Comparison of ENCODE assay signal across 12 cellular contexts in genomic region chrX:40299028-40299479, GRCh38.
DNase-seq lines count a peak whose midpoint lies in the region; ATAC-seq and TF ChIP-seq lines count a peak whose summit lies in the region.
"Had no signal": no experiment of that assay in that cellular context is flagged by ENCODE, and none has a peak within 500 bp of the region (broad histone marks: within the 10 kb centered on the region; RNA-seq: fewer than 3 reads in every experiment).

No MANE protein-coding gene starts in this region.

- H3K27me3 ChIP-seq in H9 (ENCODE audit: insufficient read depth, low read length) = peaks cover 4% of the 10 kb centered on the region; the same call in 1 of the 2 replicates
- peaks cover 31% of the 10 kb centered on the region for H3K27me3 ChIP-seq in adipocyte (replicated peaks; ENCODE audit: control insufficient read depth, insufficient read depth, low read length)
- peaks cover 2% of the 10 kb centered on the region for H3K27me3 ChIP-seq in kidney epithelial cell (ENCODE audit: control insufficient read depth, insufficient read depth, low read length)
- H3K27me3 ChIP-seq: gastroesophageal sphincter, Peyer's patch had no signal

- H3K4me3 Mint-ChIP-seq in H9 = no peak overlapping the region; a peak in 1 of 5 replicates
- H3K4me3 Mint-ChIP-seq in immature natural killer cell = peak overlapping the region in 1 of 5 donors; percentile 48

- H3K18ac ChIP-seq in H9 (ENCODE audit: insufficient read length, low read depth, low read length) = peak overlapping the region; percentile 58

- H3K56ac ChIP-seq in H9 (ENCODE audit: insufficient read length, low read depth, low read length) = no peak overlapping the region

- H3K23me2 ChIP-seq in H9 (ENCODE audit: insufficient read length, low read depth, low read length, poor library complexity, severe bottlenecking) = no peaks in the 10 kb centered on the region

- H4K20me1 ChIP-seq in H9 (ENCODE audit: control insufficient read depth, insufficient read depth, insufficient read length) = no peaks in the 10 kb centered on the region

- H3K23ac ChIP-seq in H9 (ENCODE audit: insufficient read length, low read depth, low read length) = no peak overlapping the region

- H2AK5ac ChIP-seq in H9 (ENCODE audit: insufficient read length, low read length) = no peak overlapping the region

- no peak overlapping the region for H3K4me2 ChIP-seq in H9 (ENCODE audit: insufficient read depth, insufficient read length, low read length)

- no peak overlapping the region for H3K4ac ChIP-seq in H9 (ENCODE audit: low read depth, low read length)

- no peak overlapping the region for H4K91ac ChIP-seq in H9 (ENCODE audit: insufficient read length, low read depth, low read length)

- no peak overlapping the region for H3K27ac ChIP-seq in H9 (ENCODE audit: insufficient read length, low read depth, low read length)
- H3K27ac ChIP-seq: gastroesophageal sphincter, Peyer's patch, thoracic aorta had no signal

- no peak for ATAC-seq in HG03135 (IDR thresholded peaks at IDR 0.05; ENCODE audit: unreplicated experiment)
- ATAC-seq: gastroesophageal sphincter had no signal

- no peaks in the 10 kb centered on the region for H3K79me1 ChIP-seq in H9 (ENCODE audit: insufficient read depth, low read depth, low read length, poor library complexity, severe bottlenecking)

- H3K27ac Mint-ChIP-seq in H9 (no peak overlapping the region), immature natural killer cell (no peak overlapping the region)

- H2BK15ac ChIP-seq in H9 (ENCODE audit: low read depth, low read length) = no peak overlapping the region

- H3K27me3 Mint-ChIP-seq in H9 (ENCODE audit: low read depth) (peaks cover 14% of the 10 kb centered on the region), immature natural killer cell (ENCODE audit: low read depth in 3 of 3) (peaks cover 0 to 22% (median 2%) of the 10 kb centered on the region in 3 donors)

- peak; percentile 54; the same call in 2 of the 3 replicates for TF ChIP-seq CTCF in H9 (conservative IDR thresholded peaks at IDR 0.05)
- TF ChIP-seq CTCF in kidney epithelial cell (IDR thresholded peaks at IDR 0.05; ENCODE audit: insufficient read depth, low read length, poor library complexity, severe bottlenecking) = peak; percentile 17

- H2BK20ac ChIP-seq in H9 (ENCODE audit: low read depth, low read length, poor library complexity, severe bottlenecking) = no peak overlapping the region

- H2BK5ac ChIP-seq in H9 (ENCODE audit: insufficient read length, low read length) = no peak overlapping the region

- no peaks in the 10 kb centered on the region for H3K36me3 Mint-ChIP-seq in H9 (ENCODE audit: insufficient read depth in 1 of 3, low read depth in 3 of 3)
- H3K36me3 Mint-ChIP-seq in immature natural killer cell = no peaks in the 10 kb centered on the region

- H3K9ac ChIP-seq in H9 (ENCODE audit: extremely low read depth, insufficient read length, low read length) (no peak overlapping the region), adipocyte (ENCODE audit: low read length) (no peak overlapping the region)

- H3K4me3 ChIP-seq in adipocyte (ENCODE audit: low read length) (no peak overlapping the region), kidney epithelial cell (ENCODE audit: low read depth, low read length) (no peak overlapping the region)
- H3K4me3 ChIP-seq: gastroesophageal sphincter, Peyer's patch, thoracic aorta had no signal

- H3K4me1 ChIP-seq in H9 (ENCODE audit: insufficient read depth, low read length) (no peaks in the 10 kb centered on the region), adipocyte (ENCODE audit: control insufficient read depth, insufficient read depth, low read length) (no peaks in the 10 kb centered on the region)
- H3K4me1 ChIP-seq: gastroesophageal sphincter, Peyer's patch had no signal

- H3K9me3 Mint-ChIP-seq in H9 = peaks cover 62 to 73% of the 10 kb centered on the region in 2 experiments
- no peaks in the 10 kb centered on the region for H3K9me3 Mint-ChIP-seq in immature natural killer cell

- DNase-seq in AG20443 (ENCODE audit: low spot score) (peak; percentile 20), H9 (peak; percentile 49), adipocyte (ENCODE audit: low read depth) (peak; percentile 11), kidney epithelial cell (ENCODE audit: low read depth) (no peak), immature natural killer cell (no peak), COLO829 (ENCODE audit: low spot score) (no peak)
- DNase-seq in stimulated activated CD4-positive, alpha-beta T cell treated with anti-CD3 and anti-CD28 coated beads, Interleukin-4, amount 100 ng/mL, for 4 hours = no peak
- DNase-seq: activated CD4-positive, alpha-beta T cell treated with anti-CD3 and anti-CD28 coated beads, Interleukin-2, amount 50 U/mL, for 4 hours; Peyer's patch had no signal

- H4K5ac ChIP-seq in H9 (ENCODE audit: insufficient read length, low read depth, low read length) = no peak overlapping the region

- H3K4me1 Mint-ChIP-seq in H9 (peaks cover 13 to 37% of the 10 kb centered on the region in 2 experiments), immature natural killer cell (no peaks in the 10 kb centered on the region)

- no peak overlapping the region for H3T11ph ChIP-seq in H9 (ENCODE audit: low read length)

- H2BK12ac ChIP-seq in H9 (ENCODE audit: insufficient read length, low read depth, low read length) = no peak overlapping the region

- H3K36me3 ChIP-seq in adipocyte (ENCODE audit: control insufficient read depth, insufficient read depth, low read length, severe bottlenecking) = no peaks in the 10 kb centered on the region
- no peaks in the 10 kb centered on the region for H3K36me3 ChIP-seq in kidney epithelial cell (ENCODE audit: control insufficient read depth, insufficient read depth, low read length)
- H3K36me3 ChIP-seq: gastroesophageal sphincter, Peyer's patch, thoracic aorta had no signal

- no peak overlapping the region for H3K14ac ChIP-seq in H9 (ENCODE audit: insufficient read depth, low read length)

- no peak overlapping the region for H2BK120ac ChIP-seq in H9 (ENCODE audit: low read depth, low read length, poor library complexity, severe bottlenecking)

- H3K9me3 ChIP-seq in H9 (ENCODE audit: control insufficient read depth, low read depth, low read length) = no peaks in the 10 kb centered on the region
- H3K9me3 ChIP-seq in adipocyte (ENCODE audit: control insufficient read depth, low read length) = no peaks in the 10 kb centered on the region
- H3K9me3 ChIP-seq: gastroesophageal sphincter, Peyer's patch, thoracic aorta had no signal

- no peak overlapping the region for H2AFZ ChIP-seq in H9 (ENCODE audit: low read length)

- no peak overlapping the region for H4K8ac ChIP-seq in H9 (replicated peaks; ENCODE audit: insufficient read length, low read depth, low read length)

- no peaks in the 10 kb centered on the region for H3K79me2 ChIP-seq in H9 (ENCODE audit: insufficient read depth, low read length)

- no CpG with 5 or more reads among the region's 17 CpGs for WGBS in H9 (ENCODE audit: extremely low coverage, insufficient read length, low lambda C conversion rate)

Comparison
In these comparisons a context has a peak if more than half of its experiments do, and no peak if none do; other contexts are left out.
1. DNase-seq: peak in AG20443 (single experiment), H9 (single experiment) and adipocyte (single experiment); none in kidney epithelial cell (single experiment), immature natural killer cell (0 of 3), stimulated activated CD4-positive, alpha-beta T cell treated with anti-CD3 and anti-CD28 coated beads, Interleukin-4, amount 100 ng/mL, for 4 hours (0 of 2) and COLO829 (single experiment).